In the genomic region with DNA sequence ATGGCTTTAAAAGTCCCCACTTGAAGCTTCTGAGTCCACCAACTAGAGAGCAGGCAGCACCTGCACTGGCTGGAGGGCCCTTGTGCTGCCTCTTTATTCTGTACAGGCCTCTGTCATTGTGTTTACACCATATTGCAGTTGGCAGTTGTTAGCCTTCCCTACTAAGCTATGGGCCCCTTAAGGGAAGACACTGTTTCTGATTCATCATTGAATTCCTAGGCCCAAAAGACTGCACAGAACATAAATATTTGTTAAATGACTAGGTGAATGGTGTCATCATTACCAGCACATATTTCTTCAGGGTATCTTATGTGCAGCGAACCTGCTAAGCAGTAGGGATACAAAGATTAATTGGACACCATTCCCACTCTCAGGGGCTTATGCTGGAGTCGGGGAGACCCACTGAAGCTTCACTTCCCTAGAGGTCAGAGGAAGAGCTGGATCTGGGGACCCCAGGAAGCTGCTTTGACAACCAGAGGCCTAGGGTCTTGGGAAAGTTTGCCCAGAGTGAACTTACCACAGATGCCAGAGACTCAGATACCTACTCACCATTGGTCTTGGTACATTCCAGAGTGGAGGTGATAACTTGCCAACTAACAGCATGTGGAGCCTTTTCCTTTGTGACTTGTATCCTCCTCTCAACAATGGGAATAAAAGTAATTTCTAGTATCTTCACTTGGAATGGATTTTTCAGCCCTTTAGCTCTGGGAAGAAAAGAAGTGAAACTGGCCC, we compare ENCODE assay signal across 12 cellular contexts. TPM values are rescaled to one million over a fixed set of nuclear protein-coding genes. Genes with fewer than 3 reads are reported as not detected.
DNase-seq lines count a peak whose midpoint lies in the region; ATAC-seq and TF ChIP-seq lines count a peak whose summit lies in the region.
"Had no signal": no experiment of that assay in that cellular context is flagged by ENCODE, and none has a peak within 500 bp of the region (broad histone marks: within the 10 kb centered on the region; RNA-seq: fewer than 3 reads in every experiment).

No MANE protein-coding gene starts in this region.

- POLR2A ChIA-PET in HEK293 (lab: Yijun Ruan, JAX): interaction anchor here (0.6 to 0.9 kb wide), 2 partner anchors 37 to 585 kb away, joined by 3 to 4 read pairs; no protein-coding TSS in a partner anchor

- peak overlapping the region; percentile 55 for H3K27ac Mint-ChIP-seq in type B pancreatic cell

- H3K27ac ChIP-seq in HEK293 (ENCODE audit: extremely low read depth, low read depth, low read length): no peak overlapping the region
- H3K27ac ChIP-seq: ovary had no signal

- no peaks in the 10 kb centered on the region for H3K36me3 Mint-ChIP-seq in type B pancreatic cell

- peak; percentile 73 for DNase-seq in RPMI7951 (ENCODE audit: low read depth)
- DNase-seq in fibroblast of the aortic adventitia (ENCODE audit: low read depth): peak; percentile 65
- DNase-seq in type B pancreatic cell (ENCODE audit: extremely low spot score, unreplicated experiment): no peak
- DNase-seq in GDM1 (lab: John Stamatoyannopoulos, UW): no peak
- DNase-seq in mucosa of gallbladder (ENCODE audit: low spot score): no peak
- DNase-seq: activated CD8-positive, alpha-beta memory T cell treated with anti-CD3 and anti-CD28 coated beads, Interleukin-2, amount 50 U/mL, for 4 hours; NCI-H1048; ovary; T-helper 1 cell had no signal

- ATAC-seq in GM19395 (IDR thresholded peaks at IDR 0.05; ENCODE audit: unreplicated experiment): no peak

- no peak overlapping the region for H3K4me3 Mint-ChIP-seq in type B pancreatic cell
- H3K4me3 Mint-ChIP-seq: central memory CD8-positive, alpha-beta T cell had no signal

- H3K9me3 ChIP-seq in HEK293 (ENCODE audit: control insufficient read depth, insufficient read depth, low read depth, low read length): no peaks in the 10 kb centered on the region
- H3K9me3 ChIP-seq: ovary had no signal

- peaks cover 24% of the 10 kb centered on the region for H3K4me1 Mint-ChIP-seq in type B pancreatic cell (ENCODE audit: unreplicated experiment)
- H3K4me1 Mint-ChIP-seq: central memory CD8-positive, alpha-beta T cell had no signal

- no peaks in the 10 kb centered on the region for H3K36me3 ChIP-seq in HEK293 (ENCODE audit: control insufficient read depth in 2 of 2, insufficient read depth in 1 of 2, low read length in 2 of 2)
- H3K36me3 ChIP-seq: ovary had no signal

- no peaks in the 10 kb centered on the region for H3K9me3 Mint-ChIP-seq in type B pancreatic cell
- H3K9me3 Mint-ChIP-seq: central memory CD8-positive, alpha-beta T cell had no signal

- H3K4me3 ChIP-seq in HEK293 (ENCODE audit: low read depth, low read length): no peak overlapping the region
- H3K4me3 ChIP-seq in fibroblast of the aortic adventitia (ENCODE audit: low read depth, low read length): no peak overlapping the region
- H3K4me3 ChIP-seq: ovary had no signal

- H3K4me1 ChIP-seq in HEK293 (ENCODE audit: control insufficient read depth, insufficient read depth, low read length): peaks cover 2% of the 10 kb centered on the region

- peaks cover 3% of the 10 kb centered on the region for H3K27me3 Mint-ChIP-seq in type B pancreatic cell

- no peak for TF ChIP-seq CTCF in HEK293 (tag by site-specific recombination; IDR thresholded peaks at IDR 0.05)
- TF ChIP-seq CTCF in fibroblast of the aortic adventitia (IDR thresholded peaks at IDR 0.05; ENCODE audit: insufficient read depth, low read length): no peak
- no peak for TF ChIP-seq CTCF in type B pancreatic cell (conservative IDR thresholded peaks at IDR 0.05)

- CTCF ChIA-PET in HEK293 (lab: Yijun Ruan, JAX): interaction anchor here (0.6 to 1.5 kb wide), 5 partner anchors 22 to 100 kb away, joined by 3 to 6 read pairs (median 3); no protein-coding TSS in a partner anchor

TF ChIP-seq in HEK293, 187 proteins besides CTCF, POLR2A, EP300 and RAD21:
- TF ChIP-seq, protein P1, sequence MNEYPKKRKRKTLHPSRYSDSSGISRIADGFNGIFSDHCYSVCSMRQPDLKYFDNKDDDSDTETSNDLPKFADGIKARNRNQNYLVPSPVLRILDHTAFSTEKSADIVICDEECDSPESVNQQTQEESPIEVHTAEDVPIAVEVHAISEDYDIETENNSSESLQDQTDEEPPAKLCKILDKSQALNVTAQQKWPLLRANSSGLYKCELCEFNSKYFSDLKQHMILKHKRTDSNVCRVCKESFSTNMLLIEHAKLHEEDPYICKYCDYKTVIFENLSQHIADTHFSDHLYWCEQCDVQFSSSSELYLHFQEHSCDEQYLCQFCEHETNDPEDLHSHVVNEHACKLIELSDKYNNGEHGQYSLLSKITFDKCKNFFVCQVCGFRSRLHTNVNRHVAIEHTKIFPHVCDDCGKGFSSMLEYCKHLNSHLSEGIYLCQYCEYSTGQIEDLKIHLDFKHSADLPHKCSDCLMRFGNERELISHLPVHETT (tag by site-specific recombination; IDR thresholded peaks at IDR 0.05): no peak
- TF ChIP-seq, protein P2, sequence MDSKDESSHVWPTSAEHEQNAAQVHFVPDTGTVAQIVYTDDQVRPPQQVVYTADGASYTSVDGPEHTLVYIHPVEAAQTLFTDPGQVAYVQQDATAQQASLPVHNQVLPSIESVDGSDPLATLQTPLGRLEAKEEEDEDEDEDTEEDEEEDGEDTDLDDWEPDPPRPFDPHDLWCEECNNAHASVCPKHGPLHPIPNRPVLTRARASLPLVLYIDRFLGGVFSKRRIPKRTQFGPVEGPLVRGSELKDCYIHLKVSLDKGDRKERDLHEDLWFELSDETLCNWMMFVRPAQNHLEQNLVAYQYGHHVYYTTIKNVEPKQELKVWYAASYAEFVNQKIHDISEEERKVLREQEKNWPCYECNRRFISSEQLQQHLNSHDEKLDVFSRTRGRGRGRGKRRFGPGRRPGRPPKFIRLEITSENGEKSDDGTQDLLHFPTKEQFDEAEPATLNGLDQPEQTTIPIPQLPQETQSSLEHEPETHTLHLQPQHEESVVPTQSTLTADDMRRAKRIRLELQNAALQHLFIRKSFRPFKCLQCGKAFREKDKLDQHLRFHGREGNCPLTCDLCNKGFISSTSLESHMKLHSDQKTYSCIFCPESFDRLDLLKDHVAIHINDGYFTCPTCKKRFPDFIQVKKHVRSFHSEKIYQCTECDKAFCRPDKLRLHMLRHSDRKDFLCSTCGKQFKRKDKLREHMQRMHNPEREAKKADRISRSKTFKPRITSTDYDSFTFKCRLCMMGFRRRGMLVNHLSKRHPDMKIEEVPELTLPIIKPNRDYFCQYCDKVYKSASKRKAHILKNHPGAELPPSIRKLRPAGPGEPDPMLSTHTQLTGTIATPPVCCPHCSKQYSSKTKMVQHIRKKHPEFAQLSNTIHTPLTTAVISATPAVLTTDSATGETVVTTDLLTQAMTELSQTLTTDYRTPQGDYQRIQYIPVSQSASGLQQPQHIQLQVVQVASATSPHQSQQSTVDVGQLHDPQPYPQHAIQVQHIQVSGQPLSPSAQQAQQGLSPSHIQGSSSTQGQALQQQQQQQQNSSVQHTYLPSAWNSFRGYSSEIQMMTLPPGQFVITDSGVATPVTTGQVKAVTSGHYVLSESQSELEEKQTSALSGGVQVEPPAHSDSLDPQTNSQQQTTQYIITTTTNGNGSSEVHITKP (tag by site-specific recombination; IDR thresholded peaks at IDR 0.05): peak; percentile 78

RNA-seq across cellular contexts. Expression of a gene that starts 28.7 kb away (rescaled TPM):
- total RNA-seq in RPMI7951 (2014; rRNA removed; shearing (Covaris generic)): 21.9 and 24.0 TPM in 2 replicates
- total RNA-seq in fibroblast of the aortic adventitia (ENCODE audit: low replicate concordance) (16.0 and 29.9 TPM in 2 replicates), type B pancreatic cell (ENCODE audit: low replicate concordance) (37.5 and 49.4 TPM in 2 replicates), mucosa of gallbladder (21.7 TPM)

Comparison
In these comparisons a context has a peak if more than half of its experiments do, and no peak if none do; other contexts are left out.
1. DNase-seq: peak in RPMI7951 (single experiment) and fibroblast of the aortic adventitia (single experiment); none in type B pancreatic cell (single experiment), GDM1 (single experiment) and mucosa of gallbladder (single experiment).